Comparison of ENCODE assay signal across 1 cellular context in genomic region chr18:1392046-1392445, GRCh38.
TF ChIP-seq lines count a peak whose summit lies in the region.

No MANE protein-coding gene starts in this region.

TF ChIP-seq in GM23338, 12 proteins besides CTCF, POLR2A, EP300 and RAD21 (continued from another document):
- no peak for TF ChIP-seq ZNF462 (CRISPR knock-in tag; IDR thresholded peaks at IDR 0.05)
TF ChIP-seq in GM23338: peak in this region for 0.
